Comparison of ENCODE assay signal across 8 cellular contexts in the genomic region with DNA sequence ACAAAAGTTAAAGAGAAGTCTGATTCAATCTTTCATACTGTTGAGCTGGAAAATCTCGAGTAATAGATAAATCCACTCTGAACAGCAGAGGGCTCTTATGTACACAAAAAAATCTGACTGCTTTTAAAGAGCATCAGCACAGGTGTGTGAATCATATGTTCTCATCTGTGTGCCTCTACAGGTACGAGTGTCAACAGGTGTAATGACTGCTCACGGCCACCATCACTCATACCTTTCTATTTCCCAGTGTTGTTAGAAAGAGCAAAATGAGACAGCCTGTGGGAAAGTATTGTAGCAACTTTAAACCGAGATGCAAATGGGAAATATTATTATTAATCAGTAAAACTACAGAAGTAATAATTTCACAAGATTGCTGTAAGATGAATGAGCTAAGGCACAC. TPM values are rescaled to one million over a fixed set of nuclear protein-coding genes. Genes with fewer than 3 reads are reported as not detected.
DNase-seq lines count a peak whose midpoint lies in the region; ATAC-seq and TF ChIP-seq lines count a peak whose summit lies in the region.

No MANE protein-coding gene starts in this region.

- H3K4me2 ChIP-seq in mammary epithelial cell (ENCODE audit: insufficient read depth, low read depth, low read length): no peak overlapping the region
- no peak overlapping the region for H3K4me2 ChIP-seq in mesendoderm (ENCODE audit: low read length)

- no peak overlapping the region for H4K5ac ChIP-seq in mesendoderm (ENCODE audit: low read length)

- no peak overlapping the region for H3K4ac ChIP-seq in mesendoderm (ENCODE audit: low read depth, low read length)

- dilution Hi-C loops in mammary epithelial cell (cut with HindIII; ENCODE audit: low sequenced_read_pairs): no loop called here

- no peaks in the 10 kb centered on the region for H3K79me1 ChIP-seq in mesendoderm (ENCODE audit: low read length)

- no peak overlapping the region for H2AFZ ChIP-seq in mammary epithelial cell (ENCODE audit: low read depth, low read length)

- H3K36me3 ChIP-seq in mammary epithelial cell (ENCODE audit: insufficient read depth, low read length) (no peaks in the 10 kb centered on the region), mesendoderm (ENCODE audit: control insufficient read depth, insufficient read depth, low read length) (no peaks in the 10 kb centered on the region), heart left ventricle (no peaks in the 10 kb centered on the region)

- H3K79me2 ChIP-seq in mammary epithelial cell (ENCODE audit: insufficient read depth, low read length): no peaks in the 10 kb centered on the region
- H3K79me2 ChIP-seq in mesendoderm (ENCODE audit: control insufficient read depth, insufficient read depth, low read length): no peaks in the 10 kb centered on the region

- H2BK120ac ChIP-seq in mesendoderm (ENCODE audit: low read depth, low read length): no peak overlapping the region

- in situ Hi-C loops in mammary epithelial cell (cut with MboI; ENCODE audit: low sequenced_read_pairs in 2 of 2): no loop called here

- no peak overlapping the region for H3K23ac ChIP-seq in mesendoderm (ENCODE audit: low read length)

- no peak for TF ChIP-seq POLR2A in heart left ventricle (IDR thresholded peaks at IDR 0.05)

- H2BK15ac ChIP-seq in mesendoderm (replicated peaks; ENCODE audit: low read depth): no peak overlapping the region

- H3K4me3 ChIP-seq in mammary epithelial cell (replicated peaks in 1 of 3; ENCODE audit: insufficient read depth in 1 of 3, low read depth in 2 of 3, low read length in 3 of 3) (no peak overlapping the region), mesendoderm (ENCODE audit: low read length) (no peak overlapping the region), heart left ventricle (no peak overlapping the region)

- H2AK5ac ChIP-seq in mesendoderm (ENCODE audit: low read length): no peak overlapping the region

- no peaks in the 10 kb centered on the region for H3K4me1 ChIP-seq in mammary epithelial cell (ENCODE audit: insufficient read depth, low read length)
- no peaks in the 10 kb centered on the region for H3K4me1 ChIP-seq in mesendoderm (ENCODE audit: control insufficient read depth, low read depth, low read length)
- H3K4me1 ChIP-seq in heart left ventricle: peaks cover 0 to 2% (median 0%) of the 10 kb centered on the region in 12 donors

- BruUV-seq in mammary epithelial cell (replicated peaks; lab: Mats Ljungman, UMichigan): no TSS peak

- H3K9me3 ChIP-seq in mammary epithelial cell (replicated peaks; ENCODE audit: insufficient read depth, low read length): no peaks in the 10 kb centered on the region
- H3K9me3 ChIP-seq in heart left ventricle: no peaks in the 10 kb centered on the region

- H3K9ac ChIP-seq in mammary epithelial cell (ENCODE audit: insufficient read depth, low read length) (no peak overlapping the region), mesendoderm (ENCODE audit: low read length) (no peak overlapping the region)

- intact Hi-C loops in mammary epithelial cell (cut with micrococcal nuclease) (loop anchor here (5.0 kb wide), 1 partner anchor 821 kb away; no protein-coding TSS in a partner anchor), heart left ventricle (cut with DNase I) (loop anchor here in 1 of 10 donors (10.0 kb wide), 1 partner anchor 84 kb away; no protein-coding TSS in a partner anchor)

- DNase-seq in NCI-H2081 (lab: John Stamatoyannopoulos, UW) (peak; percentile 29 to 60), NCI-H2081 treated with DMSO at 0.1 percent for 48 hours (lab: John Stamatoyannopoulos, UW) (no peak), NCI-H2171 treated with DMSO at 0.1 percent for 48 hours (lab: John Stamatoyannopoulos, UW) (peak; percentile 80), mammary epithelial cell (peak; percentile 49), renal cortical epithelial cell (ENCODE audit: low read depth) (peak; percentile 10), mesendoderm (no peak), heart left ventricle (no peak)

- H3K27ac ChIP-seq in mammary epithelial cell (ENCODE audit: insufficient read depth, low read depth, low read length) (no peak overlapping the region), mesendoderm (ENCODE audit: low read depth, low read length) (no peak overlapping the region), heart left ventricle (no peak overlapping the region)

- H4K8ac ChIP-seq in mesendoderm (ENCODE audit: low read depth, low read length): no peak overlapping the region

- CTCF ChIA-PET in mammary epithelial cell (lab: Charles Lee; ENCODE audit: low non-redundant PET): interaction anchor here (0.7 kb wide), 1 partner anchor 580 kb away, joined by 4 read pairs; no protein-coding TSS in a partner anchor

- no peak overlapping the region for H2BK5ac ChIP-seq in mesendoderm (ENCODE audit: low read length)

- 25% methylated on average over 4 of the region's 4 CpGs for WGBS in mammary epithelial cell (ENCODE audit: low coverage, missing lambda C conversion rate)
- no CpG with 5 or more reads among the region's 4 CpGs for WGBS in mesendoderm (ENCODE audit: extremely low coverage, insufficient coverage, low lambda C conversion rate)
- 80 to 85% (median 81%) methylated on average over 4 of the region's 4 CpGs for WGBS in heart left ventricle, 4 donors

- no peak overlapping the region for H3K56ac ChIP-seq in mesendoderm (ENCODE audit: low read length)

- ATAC-seq in HG02981 (IDR thresholded peaks at IDR 0.05; ENCODE audit: unreplicated experiment) (no peak), heart left ventricle (no peak)

- H4K20me1 ChIP-seq in mammary epithelial cell (ENCODE audit: insufficient read depth, low read length): no peaks in the 10 kb centered on the region

- H3K27me3 ChIP-seq in mammary epithelial cell (ENCODE audit: insufficient read depth, low read length) (no peaks in the 10 kb centered on the region), mesendoderm (ENCODE audit: insufficient read depth, low read length, poor library complexity) (no peaks in the 10 kb centered on the region), heart left ventricle (no peaks in the 10 kb centered on the region)

- no peak overlapping the region for H3K18ac ChIP-seq in mesendoderm (ENCODE audit: low read length)

- TF ChIP-seq CTCF in mammary epithelial cell (conservative IDR thresholded peaks at IDR 0.05 in 1 of 2, IDR thresholded peaks at IDR 0.05 in 1 of 2; ENCODE audit: extremely low read depth in 1 of 2, insufficient read depth in 1 of 2, low read depth in 1 of 2, low read length in 2 of 2): peak; percentile 19 to 33
- TF ChIP-seq CTCF in heart left ventricle (IDR thresholded peaks at IDR 0.05): peak in 1 of 12 donors; percentile 12

RNA-seq across cellular contexts. Expression of a gene that starts 49.0 kb away (rescaled TPM):
- 10 to 100 TPM in 1 of 2 donors, 1 to 10 TPM in 1; 9.5 to 34.8 TPM for total RNA-seq in mammary epithelial cell
- 9.6 TPM for polyA plus RNA-seq in mammary epithelial cell
- polyA minus RNA-seq in mammary epithelial cell: 29.8 TPM
- total RNA-seq in renal cortical epithelial cell: 1.0 and 10.6 TPM in 2 replicates
- 40.1 TPM for polyA plus RNA-seq in mesendoderm (2013, experiment 1 of 2)
- polyA plus RNA-seq in mesendoderm (2013, experiment 2 of 2): 39.8 TPM
- total RNA-seq in heart left ventricle: 10 to 100 TPM in 8 of 9 donors, 1 to 10 TPM in 1; 9.3 to 25.8 (median 17.3) TPM
- 10 to 100 TPM in 1 of 2 donors, 1 to 10 TPM in 1; 7.8 to 10.2 TPM for polyA plus RNA-seq in heart left ventricle

Comparison
In these comparisons a context has a peak if more than half of its experiments do, and no peak if none do; other contexts are left out.
1. DNase-seq: peak in NCI-H2081 (2 of 2), NCI-H2171 treated with DMSO at 0.1 percent for 48 hours (single experiment), mammary epithelial cell (single experiment) and renal cortical epithelial cell (single experiment); none in NCI-H2081 treated with DMSO at 0.1 percent for 48 hours (single experiment), mesendoderm (single experiment) and heart left ventricle (0 of 5).